In genomic region chr10:84375011-84375410, GRCh38 we compare ENCODE assay signal across 7 cellular contexts. TPM values are rescaled to one million over a fixed set of nuclear protein-coding genes. Genes with fewer than 3 reads are reported as not detected.
A peak's percentile ranks its signal among the peaks of the same experiment; 100 is the strongest.
DNase-seq lines count a peak whose midpoint lies in the region; ATAC-seq, FAIRE-seq and TF ChIP-seq lines count a peak whose summit lies in the region.

No MANE protein-coding gene starts in this region.

- peak; percentile 58 to 66 (median 59) for TF ChIP-seq CTCF in nephron (IDR thresholded peaks at IDR 0.05; ENCODE audit: unreplicated experiment in 3 of 3)

- peaks cover 20% of the 10 kb centered on the region for H3K36me3 Mint-ChIP-seq in nephron (ENCODE audit: low read depth)

- FAIRE-seq in endometrium (lab: Jason Lieb, UNC): peak; percentile 92

- no peaks in the 10 kb centered on the region for H3K4me1 Mint-ChIP-seq in nephron

- H3K4me3 Mint-ChIP-seq in nephron: no peak overlapping the region

- no peaks in the 10 kb centered on the region for H3K27me3 Mint-ChIP-seq in nephron (ENCODE audit: low read depth)

- no peak overlapping the region for H3K27ac Mint-ChIP-seq in nephron

- H3K9me3 Mint-ChIP-seq in nephron: no peaks in the 10 kb centered on the region

- DNase-seq in DMS53 (lab: John Stamatoyannopoulos, UW) (peak; percentile 74), M059J (ENCODE audit: low read depth) (peak; percentile 60), SW480 (ENCODE audit: low spot score) (peak; percentile 49), HuH-7 (ENCODE audit: low spot score) (no peak)

- ATAC-seq in GM19035 (IDR thresholded peaks at IDR 0.05; ENCODE audit: unreplicated experiment): peak; percentile 58

RNA-seq across cellular contexts. Expression of gene CCSER2, which starts 46.6 kb away (rescaled TPM):
- 15.0 and 18.3 TPM in 2 replicates for total RNA-seq in M059J (2014; rRNA removed; shearing (Covaris generic))
